Comparison of ENCODE assay signal across 16 cellular contexts in genomic region chr10:44577533-44577932, GRCh38.
"Had no signal": no experiment of that assay in that cellular context is flagged by ENCODE, and none has a peak within 500 bp of the region (broad histone marks: within the 10 kb centered on the region; RNA-seq: fewer than 3 reads in every experiment).

No MANE protein-coding gene starts in this region.

- H3K4me3 ChIP-seq: cardiac muscle cell, prostate gland, right lobe of liver, transverse colon had no signal

- DNase-seq: activated CD4-positive, alpha-beta T cell treated with anti-CD3 and anti-CD28 coated beads for 36 hours; amniotic stem cell; effector memory CD8-positive, alpha-beta T cell; hypothalamus; left colon; naive B cell; right lobe of liver; stimulated activated CD4-positive, alpha-beta T cell treated with anti-CD3 and anti-CD28 coated beads, Interleukin-12 subunit alpha, Interleukin-12 subunit beta, amount 100 ng/mL, for 4 hours; stimulated activated CD4-positive, alpha-beta T cell treated with anti-CD3 and anti-CD28 coated beads, Interleukin-1b, Interleukin-23, amount 100 ng/mL, for 48 hours; stimulated activated CD8-positive, alpha-beta memory T cell treated with anti-CD3 and anti-CD28 coated beads, Interleukin-4, amount 100 ng/mL, for 48 hours; stimulated activated naive CD4-positive, alpha-beta T cell; transverse colon had no signal

- H3K36me3 ChIP-seq: cardiac muscle cell, prostate gland, right lobe of liver, transverse colon had no signal

- H3K27me3 ChIP-seq: cardiac muscle cell, foreskin keratinocyte, right lobe of liver, transverse colon had no signal

- H3K4me1 ChIP-seq: foreskin keratinocyte, prostate gland, right lobe of liver, transverse colon had no signal

- H3K9me3 ChIP-seq: prostate gland, right lobe of liver, transverse colon had no signal

- ATAC-seq: activated CD4-positive, alpha-beta T cell treated with anti-CD3 and anti-CD28 coated beads for 36 hours; effector memory CD8-positive, alpha-beta T cell; left colon; WTC11 had no signal

- H3K27ac ChIP-seq: cardiac muscle cell, foreskin keratinocyte, prostate gland, right lobe of liver had no signal
